8 cellular contexts compared by ENCODE assay signal in genomic region chr13:99658266-99658991, GRCh38. TPM values are rescaled to one million over a fixed set of nuclear protein-coding genes. Genes with fewer than 3 reads are reported as not detected.
A peak's percentile ranks its signal among the peaks of the same experiment; 100 is the strongest.
DNase-seq lines count a peak whose midpoint lies in the region; ATAC-seq and TF ChIP-seq lines count a peak whose summit lies in the region.

No MANE protein-coding gene starts in this region.

- 1 to 7% (median 2%) methylated on average over 20 to 26 of the region's 26 CpGs for WGBS in stomach, 5 donors

- no peak for TF ChIP-seq POLR2A in stomach (IDR thresholded peaks at IDR 0.05)

- no peaks in the 10 kb centered on the region for H3K27me3 ChIP-seq in naive thymus-derived CD4-positive, alpha-beta T cell (ENCODE audit: control insufficient read depth in 2 of 2, insufficient read depth in 2 of 2, low read length in 2 of 2)
- peaks cover 0 to 12% (median 0%) of the 10 kb centered on the region in 3 donors for H3K27me3 ChIP-seq in stomach

- no peaks in the 10 kb centered on the region for H3K9me3 ChIP-seq in naive thymus-derived CD4-positive, alpha-beta T cell (ENCODE audit: control insufficient read depth in 2 of 3, low read length in 3 of 3)
- H3K9me3 ChIP-seq in stomach, result no peaks in the 10 kb centered on the region

- H3K27ac ChIP-seq in naive thymus-derived CD4-positive, alpha-beta T cell (ENCODE audit: low read depth, low read length), result peak overlapping the region; percentile 82
- peak overlapping the region; percentile 82 to 88 (median 86) for H3K27ac ChIP-seq in stomach

- intact Hi-C loops in naive thymus-derived CD4-positive, alpha-beta T cell (cut with micrococcal nuclease), result loop anchor here (1.0 to 5.0 kb wide), 8 partner anchors 52 to 1969 kb away; partner anchors contain the start of genes CLYBL (in 1 of the 2), PCCA (in 1 of the 2), ZIC2 (in 1 of the 2) and ZIC5 (in 1 of the 2)
- intact Hi-C loops in stomach (cut with DNase I; ENCODE audit: low total_unique reads), result loop anchor here (10.0 kb wide), 2 partner anchors 576 to 856 kb away; no protein-coding TSS in a partner anchor

- peak overlapping the region; percentile 85 to 98 (median 92) for H3K27ac Mint-ChIP-seq in naive thymus-derived CD4-positive, alpha-beta T cell

- H3K4me3 Mint-ChIP-seq in naive thymus-derived CD4-positive, alpha-beta T cell, result peak overlapping the region; percentile 73 to 90 (median 81)

- H3K4me3 ChIP-seq in GM08714 (ENCODE audit: low read length) (peak overlapping the region; percentile 46; the same call in 1 of the 2 replicates), stomach (peak overlapping the region; percentile 54 to 67 (median 60))
- peak overlapping the region; percentile 55 for H3K4me3 ChIP-seq in naive thymus-derived CD4-positive, alpha-beta T cell (ENCODE audit: low read length)

- peak; percentile 52 for DNase-seq in NCI-H774 (lab: John Stamatoyannopoulos, UW)
- peak; percentile 20 to 40 for DNase-seq in activated T-helper 1 cell treated with anti-CD3 and anti-CD28 coated beads, Interleukin-2, amount 50 U/mL, for 16 hours (ENCODE audit: low read depth in 1 of 2, low spot score in 1 of 2)
- peak; percentile 79 for DNase-seq in fibroblast of peridontal ligament (ENCODE audit: extremely low read depth)
- peak; percentile 34 to 77 (median 69) for DNase-seq in naive thymus-derived CD4-positive, alpha-beta T cell
- peak; percentile 65 for DNase-seq in stomach
- DNase-seq in COLO829 (ENCODE audit: low spot score), result no peak

- peak; percentile 38 for ATAC-seq in HG02938 (IDR thresholded peaks at IDR 0.05; ENCODE audit: unreplicated experiment)
- ATAC-seq in naive thymus-derived CD4-positive, alpha-beta T cell, result peak; percentile 52

- CTCF ChIA-PET in naive thymus-derived CD4-positive, alpha-beta T cell (lab: Charles Lee), result interaction anchor here (0.7 to 6.2 kb wide), 14 partner anchors 10 to 930 kb away, joined by 3 to 68 read pairs (median 5); partner anchors contain the start of gene GGACT

- POLR2A ChIA-PET in naive thymus-derived CD4-positive, alpha-beta T cell (lab: Charles Lee), result interaction anchor here (0.6 to 3.8 kb wide), 17 partner anchors 10 to 1016 kb away, joined by 3 to 26 read pairs (median 5); partner anchors contain the start of genes CLYBL, GGACT and TMTC4

- TF ChIP-seq EP300 in stomach (IDR thresholded peaks at IDR 0.05), result no peak

- H3K36me3 Mint-ChIP-seq in naive thymus-derived CD4-positive, alpha-beta T cell, result peaks cover 0 to 3% (median 0%) of the 10 kb centered on the region in 5 donors

- H3K27me3 Mint-ChIP-seq in naive thymus-derived CD4-positive, alpha-beta T cell, result peaks cover 0 to 38% (median 0%) of the 10 kb centered on the region in 5 donors

- no peaks in the 10 kb centered on the region for H3K36me3 ChIP-seq in naive thymus-derived CD4-positive, alpha-beta T cell (ENCODE audit: control insufficient read depth in 2 of 3, insufficient read depth in 3 of 3, low read length in 3 of 3)
- H3K36me3 ChIP-seq in stomach, result no peaks in the 10 kb centered on the region

- H3K4me1 ChIP-seq in naive thymus-derived CD4-positive, alpha-beta T cell (ENCODE audit: control insufficient read depth in 2 of 2, insufficient read depth in 2 of 2, low read length in 2 of 2), result peaks cover 39 to 41% of the 10 kb centered on the region in 2 donors
- peaks cover 6 to 41% (median 28%) of the 10 kb centered on the region in 4 donors for H3K4me1 ChIP-seq in stomach

- H3K4me1 Mint-ChIP-seq in naive thymus-derived CD4-positive, alpha-beta T cell, result peaks cover 14 to 62% (median 55%) of the 10 kb centered on the region in 7 donors

- TF ChIP-seq CTCF in stomach (IDR thresholded peaks at IDR 0.05), result peak in 2 of 7 experiments; percentile 16 to 33

- H3K9me3 Mint-ChIP-seq in naive thymus-derived CD4-positive, alpha-beta T cell, result no peaks in the 10 kb centered on the region

RNA-seq across cellular contexts. Expression of gene CLYBL, which starts 51.9 kb away (rescaled TPM):
- 10 to 100 TPM in 2 of 5 experiments, 1 to 10 TPM in 3; 5.6 to 13.0 (median 8.0) TPM for total RNA-seq in naive thymus-derived CD4-positive, alpha-beta T cell
- polyA plus RNA-seq in naive thymus-derived CD4-positive, alpha-beta T cell, result 10 to 100 TPM; 13.2 to 14.7 TPM
- total RNA-seq in stomach, result 1 to 10 TPM in 4 of 5 donors, not detected in 1; 2.3 to 5.8 (median 3.4) TPM
- 1 to 10 TPM; 1.1 to 8.4 (median 6.7) TPM for polyA plus RNA-seq in stomach
